In genomic region chr6:67141012-67141411, GRCh38 we compare ENCODE assay signal across 31 cellular contexts.
"Had no signal": no experiment of that assay in that cellular context is flagged by ENCODE, and none has a peak within 500 bp of the region (broad histone marks: within the 10 kb centered on the region; RNA-seq: fewer than 3 reads in every experiment).

No MANE protein-coding gene starts in this region.

- H3K27ac ChIP-seq: brain microvascular endothelial cell, cardiac muscle cell, KMS-11, WERI-Rb-1 had no signal

- H3K9me3 Mint-ChIP-seq: activated CD4-positive, alpha-beta memory T cell treated with anti-CD3 and anti-CD28 coated beads, Interleukin-2, amount 10 ng/mL, durations not matched to agents 7 days and 5 days had no signal

- H3K4me1 Mint-ChIP-seq: activated CD4-positive, alpha-beta memory T cell treated with anti-CD3 and anti-CD28 coated beads, Interleukin-2, amount 10 ng/mL, durations not matched to agents 7 days and 5 days; activated CD8-positive, alpha-beta memory T cell treated with anti-CD3 and anti-CD28 coated beads, Interleukin-2, amount 10 ng/mL, durations not matched to agents 7 days and 5 days; activated naive CD8-positive, alpha-beta T cell treated with anti-CD3 and anti-CD28 coated beads for 36 hours; central memory CD8-positive, alpha-beta T cell had no signal

- H3K9ac ChIP-seq: KMS-11 had no signal

- H3K4me3 Mint-ChIP-seq: activated CD4-positive, alpha-beta memory T cell treated with anti-CD3 and anti-CD28 coated beads, Interleukin-2, amount 10 ng/mL, durations not matched to agents 7 days and 5 days; activated CD8-positive, alpha-beta memory T cell treated with anti-CD3 and anti-CD28 coated beads, Interleukin-2, amount 10 ng/mL, durations not matched to agents 7 days and 5 days; activated naive CD8-positive, alpha-beta T cell treated with anti-CD3 and anti-CD28 coated beads for 36 hours; central memory CD8-positive, alpha-beta T cell had no signal

- DNase-seq: activated CD4-positive, alpha-beta memory T cell treated with anti-CD3 and anti-CD28 coated beads, Interleukin-2, amount 10 ng/mL, durations not matched to agents 7 days and 5 days; activated CD4-positive, alpha-beta T cell treated with anti-CD3 and anti-CD28 coated beads for 1 hour; activated CD4-positive, alpha-beta T cell treated with anti-CD3 and anti-CD28 coated beads for 48 hours; activated CD4-positive, CD25-positive, alpha-beta regulatory T cell; activated CD8-positive, alpha-beta memory T cell treated with anti-CD3 and anti-CD28 coated beads for 24 hours; activated CD8-positive, alpha-beta memory T cell treated with anti-CD3 and anti-CD28 coated beads, Interleukin-2, amount 10 ng/mL, durations not matched to agents 7 days and 5 days; activated CD8-positive, alpha-beta memory T cell treated with anti-CD3 and anti-CD28 coated beads, Interleukin-2, amount 50 U/mL, for 48 hours; activated effector memory CD4-positive, alpha-beta T cell treated with anti-CD3 and anti-CD28 coated beads, Interleukin-2, amount 50 U/mL, for 16 hours; activated naive CD4-positive, alpha-beta T cell; activated naive CD4-positive, alpha-beta T cell treated with anti-CD3 and anti-CD28 coated beads, Interleukin-2, amount 50 U/mL, for 16 hours; activated naive CD8-positive, alpha-beta T cell treated with anti-CD3 and anti-CD28 coated beads for 36 hours; activated T-cell treated with anti-CD3 and anti-CD28 coated beads, Interleukin-2, amount 50 U/mL, for 48 hours; amniotic stem cell; aorta; brain microvascular endothelial cell; MG63; NCI-H1092; NCI-H146; NCI-H187; NCI-H2029 treated with DMSO at 0.1 percent for 48 hours; NCI-H2107; NCI-H2171; NCI-H510A; NCI-H69; NCI-H82; Right ventricle myocardium superior; T1000; WERI-Rb-1 had no signal

- H3K27me3 Mint-ChIP-seq: activated CD4-positive, alpha-beta memory T cell treated with anti-CD3 and anti-CD28 coated beads, Interleukin-2, amount 10 ng/mL, durations not matched to agents 7 days and 5 days; activated CD8-positive, alpha-beta memory T cell treated with anti-CD3 and anti-CD28 coated beads, Interleukin-2, amount 10 ng/mL, durations not matched to agents 7 days and 5 days; activated naive CD8-positive, alpha-beta T cell treated with anti-CD3 and anti-CD28 coated beads for 36 hours; central memory CD8-positive, alpha-beta T cell had no signal

- H3K27me3 ChIP-seq: brain microvascular endothelial cell, cardiac muscle cell, MG63 had no signal

- H3K4me2 ChIP-seq: KMS-11 had no signal

- H3K4me3 ChIP-seq: cardiac muscle cell, MG63 had no signal

- H3K36me3 Mint-ChIP-seq: activated CD8-positive, alpha-beta memory T cell treated with anti-CD3 and anti-CD28 coated beads, Interleukin-2, amount 10 ng/mL, durations not matched to agents 7 days and 5 days; activated naive CD8-positive, alpha-beta T cell treated with anti-CD3 and anti-CD28 coated beads for 36 hours had no signal

- ATAC-seq: activated CD8-positive, alpha-beta memory T cell treated with anti-CD3 and anti-CD28 coated beads, Interleukin-2, amount 10 ng/mL, durations not matched to agents 7 days and 5 days had no signal

- H3K9me3 ChIP-seq: MG63 had no signal

- H3K36me3 ChIP-seq: brain microvascular endothelial cell, cardiac muscle cell, MG63, WERI-Rb-1 had no signal

- H3K27ac Mint-ChIP-seq: activated CD4-positive, alpha-beta memory T cell treated with anti-CD3 and anti-CD28 coated beads, Interleukin-2, amount 10 ng/mL, durations not matched to agents 7 days and 5 days; activated CD8-positive, alpha-beta memory T cell treated with anti-CD3 and anti-CD28 coated beads, Interleukin-2, amount 10 ng/mL, durations not matched to agents 7 days and 5 days; activated naive CD8-positive, alpha-beta T cell treated with anti-CD3 and anti-CD28 coated beads for 36 hours had no signal
